In the genomic region with DNA sequence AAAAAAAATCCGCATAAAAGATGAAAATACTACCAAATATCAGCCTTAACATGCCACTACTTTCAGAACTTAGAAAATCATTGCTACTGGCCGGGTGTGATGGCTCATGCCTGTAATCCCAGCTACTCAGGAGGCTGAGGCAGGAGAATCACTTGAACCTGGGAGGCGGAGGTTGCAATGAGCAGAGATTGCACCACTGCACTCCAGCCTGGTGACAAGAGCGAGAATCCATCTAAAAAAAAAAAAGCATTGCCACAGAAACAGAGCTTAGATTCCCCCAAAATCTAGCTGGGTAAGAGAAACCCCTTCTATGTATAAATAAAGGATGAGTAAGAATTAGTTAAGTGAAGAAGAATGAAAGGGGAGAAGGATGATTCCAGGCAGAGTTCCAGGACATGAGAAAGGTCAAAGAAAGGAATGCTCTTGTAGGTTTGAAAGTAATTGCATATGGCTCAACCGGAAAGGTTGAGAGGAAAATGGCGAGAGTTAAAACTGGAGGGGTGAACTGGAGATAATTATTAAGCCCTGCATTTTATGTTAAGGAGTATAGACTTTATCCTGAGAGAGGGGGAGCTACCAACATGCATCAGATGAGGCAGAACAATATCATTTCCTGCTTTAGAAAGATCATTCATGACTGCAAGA, we compare ENCODE assay signal across 1 cellular context.
A peak's percentile ranks its signal among the peaks of the same experiment; 100 is the strongest.
TF ChIP-seq lines count a peak whose summit lies in the region.

No MANE protein-coding gene starts in this region.

TF ChIP-seq in SK-N-SH, 30 proteins besides CTCF, POLR2A, EP300 and RAD21 (continued from another document):
- TF ChIP-seq, protein P1, sequence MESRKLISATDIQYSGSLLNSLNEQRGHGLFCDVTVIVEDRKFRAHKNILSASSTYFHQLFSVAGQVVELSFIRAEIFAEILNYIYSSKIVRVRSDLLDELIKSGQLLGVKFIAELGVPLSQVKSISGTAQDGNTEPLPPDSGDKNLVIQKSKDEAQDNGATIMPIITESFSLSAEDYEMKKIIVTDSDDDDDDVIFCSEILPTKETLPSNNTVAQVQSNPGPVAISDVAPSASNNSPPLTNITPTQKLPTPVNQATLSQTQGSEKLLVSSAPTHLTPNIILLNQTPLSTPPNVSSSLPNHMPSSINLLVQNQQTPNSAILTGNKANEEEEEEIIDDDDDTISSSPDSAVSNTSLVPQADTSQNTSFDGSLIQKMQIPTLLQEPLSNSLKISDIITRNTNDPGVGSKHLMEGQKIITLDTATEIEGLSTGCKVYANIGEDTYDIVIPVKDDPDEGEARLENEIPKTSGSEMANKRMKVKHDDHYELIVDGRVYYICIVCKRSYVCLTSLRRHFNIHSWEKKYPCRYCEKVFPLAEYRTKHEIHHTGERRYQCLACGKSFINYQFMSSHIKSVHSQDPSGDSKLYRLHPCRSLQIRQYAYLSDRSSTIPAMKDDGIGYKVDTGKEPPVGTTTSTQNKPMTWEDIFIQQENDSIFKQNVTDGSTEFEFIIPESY (IDR thresholded peaks at IDR 0.05; ENCODE audit: borderline replicate concordance, low read depth) = peak; percentile 64; the same call in 1 of the 2 replicates
- TF ChIP-seq NFIC (IDR thresholded peaks at IDR 0.05; ENCODE audit: borderline replicate concordance) (peak; percentile 88), RCOR1 (IDR thresholded peaks at IDR 0.05; ENCODE audit: low read length) (no peak), FOXJ3 (CRISPR knock-in tag; IDR thresholded peaks at IDR 0.05) (no peak), RFX5 (IDR thresholded peaks at IDR 0.05; ENCODE audit: low read length) (no peak), EZH2phosphoT487 (IDR thresholded peaks at IDR 0.05; ENCODE audit: borderline replicate concordance, low read depth) (no peak), CHD2 (IDR thresholded peaks at IDR 0.05; ENCODE audit: low read length, partially characterized antibody) (no peak), GATA2 (CRISPR knock-in tag; IDR thresholded peaks at IDR 0.05) (no peak), YY1 (IDR thresholded peaks at IDR 0.05; ENCODE audit: low read depth) (peak; percentile 82), POLR2AphosphoS5 (IDR thresholded peaks at IDR 0.05; ENCODE audit: low read depth, low read length) (peak; percentile 42; the same call in 1 of the 2 replicates), JUND (IDR thresholded peaks at IDR 0.05) (peak; percentile 80), SMC3 (IDR thresholded peaks at IDR 0.05; ENCODE audit: low read depth, low read length) (no peak), FOSL2 (IDR thresholded peaks at IDR 0.05; ENCODE audit: borderline replicate concordance, low read depth) (peak; percentile 76; the same call in 1 of the 2 replicates), RXRA (IDR thresholded peaks at IDR 0.05; ENCODE audit: borderline replicate concordance, low read depth) (peak; percentile 82; the same call in 1 of the 2 replicates), GABPA (IDR thresholded peaks at IDR 0.05; ENCODE audit: low read depth) (no peak; the same call in 1 of the 2 replicates), TEAD4 (IDR thresholded peaks at IDR 0.05; ENCODE audit: borderline replicate concordance, insufficient read depth) (peak; percentile 84), MEF2A (IDR thresholded peaks at IDR 0.05; ENCODE audit: borderline replicate concordance, low read depth) (peak; percentile 60; the same call in 1 of the 2 replicates), NRF1 (IDR thresholded peaks at IDR 0.05; ENCODE audit: low read depth, low read length) (no peak), TAF1 (IDR thresholded peaks at IDR 0.05; ENCODE audit: borderline replicate concordance, low read depth, low read length) (no peak; the same call in 1 of the 2 replicates), SIN3A (IDR thresholded peaks at IDR 0.05; ENCODE audit: borderline replicate concordance, low read depth, low read length) (no peak), ELF1 (IDR thresholded peaks at IDR 0.05) (peak; percentile 28; the same call in 1 of the 2 replicates), FOXM1 (IDR thresholded peaks at IDR 0.05; ENCODE audit: low read depth) (0 out of 2 replicates have a peak, but pooled peaks have one; percentile 52), TCF12 (IDR thresholded peaks at IDR 0.05) (peak; percentile 81), MXI1 (IDR thresholded peaks at IDR 0.05; ENCODE audit: low read depth, low read length) (no peak)
- TF ChIP-seq, protein P2, sequence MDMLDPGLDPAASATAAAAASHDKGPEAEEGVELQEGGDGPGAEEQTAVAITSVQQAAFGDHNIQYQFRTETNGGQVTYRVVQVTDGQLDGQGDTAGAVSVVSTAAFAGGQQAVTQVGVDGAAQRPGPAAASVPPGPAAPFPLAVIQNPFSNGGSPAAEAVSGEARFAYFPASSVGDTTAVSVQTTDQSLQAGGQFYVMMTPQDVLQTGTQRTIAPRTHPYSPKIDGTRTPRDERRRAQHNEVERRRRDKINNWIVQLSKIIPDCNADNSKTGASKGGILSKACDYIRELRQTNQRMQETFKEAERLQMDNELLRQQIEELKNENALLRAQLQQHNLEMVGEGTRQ (IDR thresholded peaks at IDR 0.05; ENCODE audit: borderline replicate concordance, low read depth, low read length) = no peak
- TF ChIP-seq, protein P3, sequence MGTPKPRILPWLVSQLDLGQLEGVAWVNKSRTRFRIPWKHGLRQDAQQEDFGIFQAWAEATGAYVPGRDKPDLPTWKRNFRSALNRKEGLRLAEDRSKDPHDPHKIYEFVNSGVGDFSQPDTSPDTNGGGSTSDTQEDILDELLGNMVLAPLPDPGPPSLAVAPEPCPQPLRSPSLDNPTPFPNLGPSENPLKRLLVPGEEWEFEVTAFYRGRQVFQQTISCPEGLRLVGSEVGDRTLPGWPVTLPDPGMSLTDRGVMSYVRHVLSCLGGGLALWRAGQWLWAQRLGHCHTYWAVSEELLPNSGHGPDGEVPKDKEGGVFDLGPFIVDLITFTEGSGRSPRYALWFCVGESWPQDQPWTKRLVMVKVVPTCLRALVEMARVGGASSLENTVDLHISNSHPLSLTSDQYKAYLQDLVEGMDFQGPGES (IDR thresholded peaks at IDR 0.05; ENCODE audit: low read depth, low read length) = no peak
- TF ChIP-seq, protein P4, sequence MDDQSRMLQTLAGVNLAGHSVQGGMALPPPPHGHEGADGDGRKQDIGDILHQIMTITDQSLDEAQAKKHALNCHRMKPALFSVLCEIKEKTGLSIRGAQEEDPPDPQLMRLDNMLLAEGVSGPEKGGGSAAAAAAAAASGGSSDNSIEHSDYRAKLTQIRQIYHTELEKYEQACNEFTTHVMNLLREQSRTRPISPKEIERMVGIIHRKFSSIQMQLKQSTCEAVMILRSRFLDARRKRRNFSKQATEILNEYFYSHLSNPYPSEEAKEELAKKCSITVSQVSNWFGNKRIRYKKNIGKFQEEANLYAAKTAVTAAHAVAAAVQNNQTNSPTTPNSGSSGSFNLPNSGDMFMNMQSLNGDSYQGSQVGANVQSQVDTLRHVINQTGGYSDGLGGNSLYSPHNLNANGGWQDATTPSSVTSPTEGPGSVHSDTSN (IDR thresholded peaks at IDR 0.05) = peak; percentile 88
- TF ChIP-seq, protein P5, sequence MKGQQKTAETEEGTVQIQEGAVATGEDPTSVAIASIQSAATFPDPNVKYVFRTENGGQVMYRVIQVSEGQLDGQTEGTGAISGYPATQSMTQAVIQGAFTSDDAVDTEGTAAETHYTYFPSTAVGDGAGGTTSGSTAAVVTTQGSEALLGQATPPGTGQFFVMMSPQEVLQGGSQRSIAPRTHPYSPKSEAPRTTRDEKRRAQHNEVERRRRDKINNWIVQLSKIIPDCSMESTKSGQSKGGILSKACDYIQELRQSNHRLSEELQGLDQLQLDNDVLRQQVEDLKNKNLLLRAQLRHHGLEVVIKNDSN (IDR thresholded peaks at IDR 0.05; ENCODE audit: borderline replicate concordance, low read depth) = no peak
- TF ChIP-seq, protein P6, sequence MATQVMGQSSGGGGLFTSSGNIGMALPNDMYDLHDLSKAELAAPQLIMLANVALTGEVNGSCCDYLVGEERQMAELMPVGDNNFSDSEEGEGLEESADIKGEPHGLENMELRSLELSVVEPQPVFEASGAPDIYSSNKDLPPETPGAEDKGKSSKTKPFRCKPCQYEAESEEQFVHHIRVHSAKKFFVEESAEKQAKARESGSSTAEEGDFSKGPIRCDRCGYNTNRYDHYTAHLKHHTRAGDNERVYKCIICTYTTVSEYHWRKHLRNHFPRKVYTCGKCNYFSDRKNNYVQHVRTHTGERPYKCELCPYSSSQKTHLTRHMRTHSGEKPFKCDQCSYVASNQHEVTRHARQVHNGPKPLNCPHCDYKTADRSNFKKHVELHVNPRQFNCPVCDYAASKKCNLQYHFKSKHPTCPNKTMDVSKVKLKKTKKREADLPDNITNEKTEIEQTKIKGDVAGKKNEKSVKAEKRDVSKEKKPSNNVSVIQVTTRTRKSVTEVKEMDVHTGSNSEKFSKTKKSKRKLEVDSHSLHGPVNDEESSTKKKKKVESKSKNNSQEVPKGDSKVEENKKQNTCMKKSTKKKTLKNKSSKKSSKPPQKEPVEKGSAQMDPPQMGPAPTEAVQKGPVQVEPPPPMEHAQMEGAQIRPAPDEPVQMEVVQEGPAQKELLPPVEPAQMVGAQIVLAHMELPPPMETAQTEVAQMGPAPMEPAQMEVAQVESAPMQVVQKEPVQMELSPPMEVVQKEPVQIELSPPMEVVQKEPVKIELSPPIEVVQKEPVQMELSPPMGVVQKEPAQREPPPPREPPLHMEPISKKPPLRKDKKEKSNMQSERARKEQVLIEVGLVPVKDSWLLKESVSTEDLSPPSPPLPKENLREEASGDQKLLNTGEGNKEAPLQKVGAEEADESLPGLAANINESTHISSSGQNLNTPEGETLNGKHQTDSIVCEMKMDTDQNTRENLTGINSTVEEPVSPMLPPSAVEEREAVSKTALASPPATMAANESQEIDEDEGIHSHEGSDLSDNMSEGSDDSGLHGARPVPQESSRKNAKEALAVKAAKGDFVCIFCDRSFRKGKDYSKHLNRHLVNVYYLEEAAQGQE (IDR thresholded peaks at IDR 0.05; ENCODE audit: low read depth, low read length) = no peak
TF ChIP-seq in SK-N-SH: peak in this region for 14.
